ENCODE assay signal across 23 cellular contexts in the genomic region with DNA sequence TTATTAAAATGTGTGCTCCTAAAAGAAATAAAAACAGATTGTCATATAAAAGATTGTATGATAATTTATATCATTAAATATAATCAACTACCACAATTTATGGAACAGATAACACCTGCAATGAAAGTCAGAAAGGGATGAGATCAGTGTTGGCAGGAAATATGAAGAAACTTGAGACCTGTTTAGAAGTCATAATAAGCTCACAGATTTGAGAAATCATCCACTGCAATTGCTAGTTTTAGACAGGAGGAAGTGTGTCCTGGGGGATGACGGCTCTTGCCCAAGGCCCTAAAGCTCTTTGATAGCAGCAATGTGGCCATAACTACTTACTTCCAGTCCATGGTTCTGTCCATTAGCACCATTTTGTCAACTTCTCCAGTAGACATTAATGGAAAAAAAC.
"Had no signal": no experiment of that assay in that cellular context is flagged by ENCODE, and none has a peak within 500 bp of the region (broad histone marks: within the 10 kb centered on the region; RNA-seq: fewer than 3 reads in every experiment).

No MANE protein-coding gene starts in this region.

- H3K27ac ChIP-seq: KMS-11, SJSA1 had no signal

- H3K27me3 ChIP-seq: MG63, SJSA1 had no signal

- H3K36me3 ChIP-seq: MG63, SJSA1 had no signal

- H3K4me3 ChIP-seq: MG63, SJSA1 had no signal

- DNase-seq: activated B cell treated with CpG ODN at 0.5 μM for 24 hours; activated CD4-positive, alpha-beta T cell treated with anti-CD3 and anti-CD28 coated beads for 1 hour; activated CD4-positive, alpha-beta T cell treated with anti-CD3 and anti-CD28 coated beads, Interleukin-2, amount 10 ng/mL, durations not matched to agents 24 days and 14 days; activated CD4-positive, alpha-beta T cell treated with anti-CD3 and anti-CD28 coated beads, Interleukin-2, amount 50 U/mL, for 48 hours; activated CD8-positive, alpha-beta memory T cell treated with anti-CD3 and anti-CD28 coated beads, Interleukin-2, amount 10 ng/mL, durations not matched to agents 7 days and 5 days; activated effector memory CD4-positive, alpha-beta T cell treated with Interleukin-2 at 50 U/mL for 16 hours; activated naive CD4-positive, alpha-beta T cell; activated T-cell treated with anti-CD3 and anti-CD28 coated beads, Interleukin-2, amount 50 U/mL, for 24 hours; aorta; central memory CD4-positive, alpha-beta T cell; MG63; NCI-H1105; NCI-H1436 treated with DMSO at 0.1 percent for 48 hours; NCI-H187; NCI-H2081; NCI-H524; NCI-H748 treated with DMSO at 0.1 percent for 48 hours; PC-3; SHP77; T-helper 17 cell; T-helper 9 cell had no signal

- H3K9me3 ChIP-seq: MG63, SJSA1 had no signal

- ATAC-seq: activated CD8-positive, alpha-beta memory T cell treated with anti-CD3 and anti-CD28 coated beads, Interleukin-2, amount 10 ng/mL, durations not matched to agents 7 days and 5 days; PC-3; T-helper 17 cell had no signal
